22 cellular contexts compared by ENCODE assay signal in genomic region chr18:80086281-80086680, GRCh38.
"Had no signal": no experiment of that assay in that cellular context is flagged by ENCODE, and none has a peak within 500 bp of the region (broad histone marks: within the 10 kb centered on the region; RNA-seq: fewer than 3 reads in every experiment).

No MANE protein-coding gene starts in this region.

- H2AFZ ChIP-seq: neural progenitor cell had no signal

- H3K27ac ChIP-seq: left ventricle myocardium inferior, neural progenitor cell, sigmoid colon, tibial nerve, VCaP had no signal

- H3K4me1 ChIP-seq: left ventricle myocardium inferior, neural progenitor cell, sigmoid colon, tibial nerve had no signal

- H3K4me2 ChIP-seq: neural progenitor cell had no signal

- ATAC-seq: activated CD8-positive, alpha-beta memory T cell treated with anti-CD3 and anti-CD28 coated beads, Interleukin-2, amount 10 ng/mL, durations not matched to agents 7 days and 5 days; activated CD8-positive, alpha-beta T cell treated with anti-CD3 and anti-CD28 coated beads for 36 hours; activated naive CD8-positive, alpha-beta T cell treated with anti-CD3 and anti-CD28 coated beads, Interleukin-2, amount 50 U/mL, for 24 hours; naive thymus-derived CD8-positive, alpha-beta T cell had no signal

- H3K9ac ChIP-seq: neural progenitor cell had no signal

- DNase-seq: activated CD4-positive, alpha-beta T cell treated with anti-CD3 and anti-CD28 coated beads, Interleukin-2, amount 10 ng/mL, durations not matched to agents 7 days and 5 days; activated CD4-positive, CD25-positive, alpha-beta regulatory T cell treated with anti-CD3 and anti-CD28 coated beads, Interleukin-2, amount 50 U/mL, for 72 hours; activated CD8-positive, alpha-beta memory T cell treated with anti-CD3 and anti-CD28 coated beads, Interleukin-2, amount 10 ng/mL, durations not matched to agents 7 days and 5 days; activated CD8-positive, alpha-beta T cell treated with anti-CD3 and anti-CD28 coated beads for 36 hours; activated gamma-delta T cell; activated naive CD4-positive, alpha-beta T cell treated with anti-CD3 and anti-CD28 coated beads, Interleukin-2, amount 50 U/mL, for 16 hours; activated naive CD8-positive, alpha-beta T cell treated with anti-CD3 and anti-CD28 coated beads, Interleukin-2, amount 50 U/mL, for 24 hours; activated T-cell treated with anti-CD3 and anti-CD28 coated beads for 4 hours; anterior cingulate cortex; caudate nucleus; effector CD4-positive, alpha-beta T cell; erythroblast; foreskin melanocyte; left ventricle myocardium inferior; naive thymus-derived CD8-positive, alpha-beta T cell; retina; sigmoid colon; stimulated activated CD4-positive, alpha-beta T cell treated with anti-CD3 and anti-CD28 coated beads, Interleukin-4, amount 100 ng/mL, for 24 hours; substantia nigra had no signal

- H3K27me3 ChIP-seq: neural progenitor cell, sigmoid colon, tibial nerve had no signal

- H3K4me3 ChIP-seq: left ventricle myocardium inferior, neural progenitor cell, sigmoid colon, tibial nerve had no signal

- H3K36me3 ChIP-seq: left ventricle myocardium inferior, neural progenitor cell had no signal
